ENCODE assay signal across 1 cellular context in genomic region chr2:238302751-238303150, GRCh38.
TF ChIP-seq lines count a peak whose summit lies in the region.

No MANE protein-coding gene starts in this region.

TF ChIP-seq in H1, 55 proteins besides CTCF, POLR2A, EP300 and RAD21:
- TF ChIP-seq ATF2 (IDR thresholded peaks at IDR 0.05; ENCODE audit: low read length): no peak
- TF ChIP-seq JUN (IDR thresholded peaks at IDR 0.05; ENCODE audit: low read depth, low read length): no peak
- TF ChIP-seq RXRA (IDR thresholded peaks at IDR 0.05; ENCODE audit: insufficient read depth, low read depth, low read length): no peak
- no peak for TF ChIP-seq SIRT6 (IDR thresholded peaks at IDR 0.05; ENCODE audit: low read length)
- no peak for TF ChIP-seq CEBPB (IDR thresholded peaks at IDR 0.05; ENCODE audit: low read depth, low read length)
- TF ChIP-seq TEAD4 (IDR thresholded peaks at IDR 0.05; ENCODE audit: low read depth, low read length): no peak
- no peak for TF ChIP-seq CBX8 (IDR thresholded peaks at IDR 0.05; ENCODE audit: borderline replicate concordance, low read depth, low read length)
- TF ChIP-seq SIX5 (IDR thresholded peaks at IDR 0.05; ENCODE audit: low read depth, low read length): no peak
